ENCODE assay signal across 8 cellular contexts in the genomic region with DNA sequence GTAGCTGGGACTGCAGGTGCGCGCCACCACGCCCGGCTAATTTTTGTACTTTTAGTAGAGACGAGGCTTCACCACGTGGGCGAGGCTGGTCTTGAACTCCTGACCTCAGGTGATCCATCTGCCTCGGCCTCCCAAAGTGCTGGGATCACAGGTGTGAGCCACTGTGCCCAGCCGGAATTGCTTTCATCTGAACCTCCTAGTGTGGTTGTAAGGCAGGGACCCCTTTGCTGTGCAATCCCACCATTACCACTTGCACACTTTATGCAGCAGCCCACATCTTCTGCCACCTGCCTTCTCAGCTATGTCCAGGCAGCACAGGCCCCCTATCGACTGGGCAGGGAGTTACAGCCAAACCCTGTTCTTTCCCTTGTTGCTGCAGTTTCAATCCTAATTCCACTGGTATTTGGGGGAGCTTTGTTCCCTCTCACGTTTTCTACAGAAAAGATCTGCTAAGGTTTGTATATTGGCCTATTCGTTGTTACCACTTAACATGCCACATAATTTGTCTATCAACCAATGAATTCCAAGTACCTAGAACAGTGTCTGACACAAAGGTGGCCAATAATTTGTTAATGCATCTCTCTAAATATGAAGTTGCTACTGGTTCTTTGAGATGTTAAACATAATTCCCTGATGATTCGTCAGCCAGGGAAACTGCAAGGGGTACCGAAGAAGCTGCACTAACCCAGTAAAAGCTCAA. TPM values are rescaled to one million over a fixed set of nuclear protein-coding genes. Genes with fewer than 3 reads are reported as not detected.
DNase-seq lines count a peak whose midpoint lies in the region; ATAC-seq and TF ChIP-seq lines count a peak whose summit lies in the region.

No MANE protein-coding gene starts in this region.

- CTCF ChIA-PET in HEK293T (lab: Yijun Ruan, JAX), result interaction anchor here (0.6 to 1.5 kb wide), 10 partner anchors 15 to 195 kb away, joined by 3 to 7 read pairs (median 3); a partner anchor contains a TSS

- no peak for TF ChIP-seq POLR2A in right lobe of liver (IDR thresholded peaks at IDR 0.05)

- intact Hi-C loops in right lobe of liver (cut with DNase I), result no loop called here

- DNase-seq in DMS 273 (lab: John Stamatoyannopoulos, UW; ENCODE audit: unreplicated experiment) (peak; percentile 75), HEK293T (ENCODE audit: extremely low spot score) (peak; percentile 73), SJSA1 (ENCODE audit: low read depth in 1 of 2, low spot score in 2 of 2) (peak; percentile 21 to 50), right lobe of liver (no peak)
- peak in 1 of 2 donors; percentile 40 for DNase-seq in activated naive CD4-positive, alpha-beta T cell treated with anti-CD3 and anti-CD28 coated beads, Interleukin-2, amount 50 U/mL, for 72 hours (ENCODE audit: low spot score in 2 of 2)

- H3K36me3 Mint-ChIP-seq in activated naive CD4-positive, alpha-beta T cell treated with anti-CD3 and anti-CD28 coated beads, Interleukin-2, amount 50 U/mL, for 72 hours, result peaks cover 19 to 24% of the 10 kb centered on the region in 2 donors

- H3K27ac Mint-ChIP-seq in activated naive CD4-positive, alpha-beta T cell treated with anti-CD3 and anti-CD28 coated beads, Interleukin-2, amount 50 U/mL, for 72 hours, result peak overlapping the region in 1 of 2 donors; percentile 85

- no peaks in the 10 kb centered on the region for H3K9me3 Mint-ChIP-seq in activated naive CD4-positive, alpha-beta T cell treated with anti-CD3 and anti-CD28 coated beads, Interleukin-2, amount 50 U/mL, for 72 hours

- H3K9me3 ChIP-seq in SJSA1 (replicated peaks) (no peaks in the 10 kb centered on the region), right lobe of liver (no peaks in the 10 kb centered on the region)

- H3K4me1 ChIP-seq in SJSA1 (replicated peaks) (no peaks in the 10 kb centered on the region), right lobe of liver (peaks cover 0 to 6% (median 0%) of the 10 kb centered on the region in 4 donors)

- H3K36me3 ChIP-seq in SJSA1, result peaks cover 61% of the 10 kb centered on the region
- peaks cover 0 to 31% (median 2%) of the 10 kb centered on the region in 4 donors for H3K36me3 ChIP-seq in right lobe of liver

- H3K4me3 ChIP-seq in SJSA1 (no peak overlapping the region), right lobe of liver (no peak overlapping the region)

- ATAC-seq in activated naive CD4-positive, alpha-beta T cell treated with anti-CD3 and anti-CD28 coated beads, Interleukin-2, amount 50 U/mL, for 72 hours, result peak; percentile 50 to 57
- peak; percentile 53 to 66 (median 64) for ATAC-seq in right lobe of liver
- no peak for ATAC-seq in HG03432 (IDR thresholded peaks at IDR 0.05; ENCODE audit: unreplicated experiment)
- no peak for ATAC-seq in HG03571 (IDR thresholded peaks at IDR 0.05; ENCODE audit: unreplicated experiment)
- ATAC-seq in HG03175 (IDR thresholded peaks at IDR 0.05; ENCODE audit: unreplicated experiment), result no peak

- H3K27ac ChIP-seq in SJSA1, result no peak overlapping the region
- no peak overlapping the region for H3K27ac ChIP-seq in right lobe of liver

- WGBS in right lobe of liver (ENCODE audit: insufficient coverage, low coverage, low lambda C conversion rate, missing lambda C conversion rate), result 22% methylated on average over 5 of the region's 14 CpGs

- TF ChIP-seq CTCF in right lobe of liver (IDR thresholded peaks at IDR 0.05), result peak; percentile 28 to 45 (median 36)

- POLR2A ChIA-PET in HEK293T (lab: Yijun Ruan, JAX), result interaction anchor here (0.6 to 0.9 kb wide), 3 partner anchors 68 to 85 kb away, joined by 3 read pairs; a partner anchor contains a TSS

- H3K27me3 ChIP-seq in SJSA1 (replicated peaks) (no peaks in the 10 kb centered on the region), right lobe of liver (no peaks in the 10 kb centered on the region)

TF ChIP-seq in HEK293T, 16 proteins besides CTCF, POLR2A, EP300 and RAD21:
- no peak for TF ChIP-seq SUZ12 (IDR thresholded peaks at IDR 0.05)
- peak; percentile 7; the same call in 1 of the 2 replicates for TF ChIP-seq ELF4 (IDR thresholded peaks at IDR 0.05)
- peak; percentile 11; the same call in 1 of the 2 replicates for TF ChIP-seq FOXK2 (IDR thresholded peaks at IDR 0.05)
- TF ChIP-seq HDGF (IDR thresholded peaks at IDR 0.05; ENCODE audit: borderline replicate concordance), result peak; percentile 33; the same call in 1 of the 2 replicates
- no peak for TF ChIP-seq FOXM1 (IDR thresholded peaks at IDR 0.05; ENCODE audit: borderline replicate concordance)
- TF ChIP-seq L3MBTL2 (conservative IDR thresholded peaks at IDR 0.05), result peak; percentile 50; the same call in 1 of the 2 replicates
- no peak for TF ChIP-seq SP1 (IDR thresholded peaks at IDR 0.05)
- peak; percentile 39; the same call in 1 of the 2 replicates for TF ChIP-seq BHLHE40 (IDR thresholded peaks at IDR 0.05; ENCODE audit: borderline replicate concordance)

RNA-seq across cellular contexts. Expression of a gene that starts 6.5 kb away (rescaled TPM):
- total RNA-seq in SJSA1 (2014; rRNA removed; shearing (Covaris generic)), result 2,665 and 4,330 TPM in 2 replicates
- 1,000 to 10,000 TPM; 2,603 to 3,012 TPM for total RNA-seq in activated naive CD4-positive, alpha-beta T cell treated with anti-CD3 and anti-CD28 coated beads, Interleukin-2, amount 50 U/mL, for 72 hours
- 1,000 to 10,000 TPM in 2 of 6 experiments, 100 to 1,000 TPM in 4; 587 to 2,308 (median 667) TPM for total RNA-seq in right lobe of liver

RNA-seq across cellular contexts. Expression of a gene that starts 26.5 kb away (rescaled TPM):
- 0.19 and 1.6 TPM in 2 replicates for total RNA-seq in SJSA1 (2014; rRNA removed; shearing (Covaris generic))
- under 1 TPM in 1 of 2 donors, not detected in 1; 0.53 TPM for total RNA-seq in activated naive CD4-positive, alpha-beta T cell treated with anti-CD3 and anti-CD28 coated beads, Interleukin-2, amount 50 U/mL, for 72 hours
- total RNA-seq in right lobe of liver, result 1 to 10 TPM in 1 of 6 experiments, under 1 TPM in 4, not detected in 1; 0.19 to 1.2 (median 0.29) TPM

Comparison
In these comparisons a context has a peak if more than half of its experiments do, and no peak if none do; other contexts are left out.
1. DNase-seq: peak in DMS 273 (single experiment), HEK293T (single experiment) and SJSA1 (2 of 2); none in right lobe of liver (0 of 3).
2. ATAC-seq: peak in activated naive CD4-positive, alpha-beta T cell treated with anti-CD3 and anti-CD28 coated beads, Interleukin-2, amount 50 U/mL, for 72 hours (2 of 2) and right lobe of liver (4 of 4); none in HG03432 (single experiment), HG03571 (single experiment) and HG03175 (single experiment).